Comparison of ENCODE assay signal across 8 cellular contexts in the genomic region with DNA sequence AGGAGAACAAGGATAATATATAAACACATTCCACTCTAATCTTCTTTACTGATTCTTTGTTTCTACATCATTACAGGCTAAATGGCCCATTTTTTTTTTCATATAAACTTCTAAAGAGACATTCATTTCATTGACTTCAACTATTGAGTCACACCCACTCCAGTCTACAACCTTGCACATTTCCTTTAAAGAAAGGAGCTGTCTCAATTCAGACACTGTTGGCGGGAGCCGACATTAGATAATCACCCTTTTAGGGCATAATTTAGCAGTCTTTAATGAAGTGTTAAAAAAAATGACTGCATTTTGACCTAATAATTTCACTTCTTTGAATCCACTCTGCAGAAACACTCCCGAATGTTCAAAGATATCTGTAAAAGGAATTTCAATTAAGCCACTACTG. TPM values are rescaled to one million over a fixed set of nuclear protein-coding genes. Genes with fewer than 3 reads are reported as not detected.
DNase-seq lines count a peak whose midpoint lies in the region; ATAC-seq and TF ChIP-seq lines count a peak whose summit lies in the region.

No MANE protein-coding gene starts in this region.

- H3K27me3 ChIP-seq in adipocyte (replicated peaks; ENCODE audit: control insufficient read depth, insufficient read depth, low read length): no peaks in the 10 kb centered on the region

- no peaks in the 10 kb centered on the region for H3K36me3 ChIP-seq in adipocyte (ENCODE audit: control insufficient read depth, insufficient read depth, low read length, severe bottlenecking)

- H3K27me3 Mint-ChIP-seq in neural crest cell (ENCODE audit: low read depth): no peaks in the 10 kb centered on the region

- DNase-seq in GF-D8 (lab: John Stamatoyannopoulos, UW) (peak; percentile 25), NAMALWA (ENCODE audit: low spot score) (peak; percentile 61), adipocyte (ENCODE audit: low read depth) (peak; percentile 23), neural crest cell (ENCODE audit: low read depth, low spot score) (no peak), germinal center (ENCODE audit: low spot score) (no peak), EL (no peak), activated gamma-delta T cell treated with Interleukin-2 at 50 U/mL for 16 hours (no peak)

- H3K9me3 ChIP-seq in adipocyte (ENCODE audit: control insufficient read depth, low read length): no peaks in the 10 kb centered on the region

- peak overlapping the region; percentile 94 for H3K4me3 Mint-ChIP-seq in neural crest cell

- H3K4me1 Mint-ChIP-seq in neural crest cell: peaks cover 12% of the 10 kb centered on the region

- peak overlapping the region; percentile 95 for H3K9ac ChIP-seq in adipocyte (ENCODE audit: low read length)

- H3K36me3 Mint-ChIP-seq in neural crest cell (ENCODE audit: low read depth): peaks cover 14% of the 10 kb centered on the region

- no peak for ATAC-seq in GM21381 (IDR thresholded peaks at IDR 0.05; ENCODE audit: unreplicated experiment)

- peaks cover 28% of the 10 kb centered on the region for H3K4me1 ChIP-seq in adipocyte (ENCODE audit: control insufficient read depth, insufficient read depth, low read length)

- peaks cover 9% of the 10 kb centered on the region for H3K9me3 Mint-ChIP-seq in neural crest cell

- H3K27ac Mint-ChIP-seq in neural crest cell (ENCODE audit: unreplicated experiment): peak overlapping the region; percentile 57

- H3K4me3 ChIP-seq in adipocyte (ENCODE audit: low read length): peak overlapping the region; percentile 92

- no peak for TF ChIP-seq CTCF in neural crest cell (conservative IDR thresholded peaks at IDR 0.05)

RNA-seq across cellular contexts. Expression of gene EPM2A, which starts 1.6 kb away (rescaled TPM):
- total RNA-seq in neural crest cell: 8.0 and 10.8 TPM in 2 replicates

Comparison
In these comparisons a context has a peak if more than half of its experiments do, and no peak if none do; other contexts are left out.
1. DNase-seq: peak in GF-D8 (single experiment), NAMALWA (single experiment) and adipocyte (single experiment); none in neural crest cell (single experiment), germinal center (single experiment), EL (single experiment) and activated gamma-delta T cell treated with Interleukin-2 at 50 U/mL for 16 hours (single experiment).